Comparison of ENCODE assay signal across 16 cellular contexts in the genomic region with DNA sequence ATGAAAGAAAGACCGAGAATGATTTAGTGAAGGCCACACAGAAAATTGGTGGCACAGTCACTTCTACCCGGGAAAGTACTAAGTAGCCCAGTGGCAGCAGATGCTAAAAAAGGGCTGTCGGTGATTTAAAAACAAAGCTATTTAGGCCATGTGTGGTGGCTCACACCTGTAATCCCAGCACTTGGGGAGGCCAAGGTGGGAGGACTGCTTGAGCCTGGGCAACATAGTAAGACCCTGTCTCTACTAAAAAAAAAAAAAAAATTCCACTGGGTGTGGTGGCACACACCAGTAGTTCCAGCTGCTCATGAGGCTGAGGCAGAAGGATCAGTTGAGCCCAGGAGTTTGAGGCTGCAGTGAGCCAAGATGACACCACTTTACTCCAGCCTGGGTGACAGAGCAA.
"Had no signal": no experiment of that assay in that cellular context is flagged by ENCODE, and none has a peak within 500 bp of the region (broad histone marks: within the 10 kb centered on the region; RNA-seq: fewer than 3 reads in every experiment).

No MANE protein-coding gene starts in this region.

- H3K4me1 Mint-ChIP-seq: activated B cell treated with CpG ODN at 0.5 μM for 24 hours; activated naive CD4-positive, alpha-beta T cell treated with anti-CD3 and anti-CD28 coated beads, Interleukin-2, amount 10 ng/mL, durations not matched to agents 7 days and 5 days; memory B cell had no signal

- H3K4me3 ChIP-seq: adrenal gland, dorsolateral prefrontal cortex, left lung, ovary, stomach, upper lobe of right lung had no signal

- H3K36me3 Mint-ChIP-seq: activated naive CD4-positive, alpha-beta T cell treated with anti-CD3 and anti-CD28 coated beads, Interleukin-2, amount 10 ng/mL, durations not matched to agents 7 days and 5 days; memory B cell; natural killer cell treated with Interleukin-12 subunit alpha and Interleukin-12 subunit beta and Interleukin-15 and Interleukin-18, amount 100 ng/mL, for 72 hours had no signal

- H3K27ac ChIP-seq: dorsolateral prefrontal cortex, ovary, upper lobe of right lung had no signal

- H3K27me3 Mint-ChIP-seq: activated CD4-positive, alpha-beta T cell treated with anti-CD3 and anti-CD28 coated beads, Interleukin-2, amount 10 ng/mL, durations not matched to agents 24 days and 14 days; brain had no signal

- H3K4me1 ChIP-seq: left lung, upper lobe of right lung had no signal

- H3K27ac Mint-ChIP-seq: activated B cell treated with CpG ODN at 0.5 μM for 24 hours; activated CD4-positive, alpha-beta T cell treated with anti-CD3 and anti-CD28 coated beads, Interleukin-2, amount 10 ng/mL, durations not matched to agents 24 days and 14 days; activated naive CD4-positive, alpha-beta T cell treated with anti-CD3 and anti-CD28 coated beads, Interleukin-2, amount 10 ng/mL, durations not matched to agents 7 days and 5 days; activated T-helper 17 cell treated with anti-CD3 and anti-CD28 coated beads, Interleukin-2, amount 50 U/mL, for 72 hours; memory B cell; natural killer cell treated with Interleukin-12 subunit alpha and Interleukin-12 subunit beta and Interleukin-15 and Interleukin-18, amount 100 ng/mL, for 72 hours; T-helper 1 cell treated with Interleukin-12 subunit alpha and Interleukin-12 subunit beta and Interleukin-4 antibody, amounts not matched to agents 30 μg/mL and 1 μg/mL, for 36 hours had no signal

- H3K9me3 ChIP-seq: adrenal gland, left lung, ovary, stomach, upper lobe of right lung had no signal

- H3K36me3 ChIP-seq: adrenal gland, left lung, ovary, upper lobe of right lung had no signal

- H3K4me3 Mint-ChIP-seq: activated B cell treated with CpG ODN at 0.5 μM for 24 hours; activated CD4-positive, alpha-beta T cell treated with anti-CD3 and anti-CD28 coated beads, Interleukin-2, amount 10 ng/mL, durations not matched to agents 24 days and 14 days; activated naive CD4-positive, alpha-beta T cell treated with anti-CD3 and anti-CD28 coated beads, Interleukin-2, amount 10 ng/mL, durations not matched to agents 7 days and 5 days; activated T-helper 17 cell treated with anti-CD3 and anti-CD28 coated beads, Interleukin-2, amount 50 U/mL, for 72 hours; brain; memory B cell; natural killer cell treated with Interleukin-12 subunit alpha and Interleukin-12 subunit beta and Interleukin-15 and Interleukin-18, amount 100 ng/mL, for 72 hours; T-helper 1 cell treated with Interleukin-12 subunit alpha and Interleukin-12 subunit beta and Interleukin-4 antibody, amounts not matched to agents 30 μg/mL and 1 μg/mL, for 36 hours had no signal

- H3K27me3 ChIP-seq: adrenal gland, dorsolateral prefrontal cortex, left lung, ovary, stomach, upper lobe of right lung had no signal

- H3K9me3 Mint-ChIP-seq: activated B cell treated with CpG ODN at 0.5 μM for 24 hours; activated CD4-positive, alpha-beta T cell treated with anti-CD3 and anti-CD28 coated beads, Interleukin-2, amount 10 ng/mL, durations not matched to agents 24 days and 14 days; activated naive CD4-positive, alpha-beta T cell treated with anti-CD3 and anti-CD28 coated beads, Interleukin-2, amount 10 ng/mL, durations not matched to agents 7 days and 5 days; memory B cell; natural killer cell treated with Interleukin-12 subunit alpha and Interleukin-12 subunit beta and Interleukin-15 and Interleukin-18, amount 100 ng/mL, for 72 hours; T-helper 1 cell treated with Interleukin-12 subunit alpha and Interleukin-12 subunit beta and Interleukin-4 antibody, amounts not matched to agents 30 μg/mL and 1 μg/mL, for 36 hours had no signal

- DNase-seq: activated B cell treated with CpG ODN at 0.5 μM for 24 hours; activated CD4-positive, alpha-beta T cell treated with anti-CD3 and anti-CD28 coated beads, Interleukin-2, amount 10 ng/mL, durations not matched to agents 24 days and 14 days; activated CD8-positive, alpha-beta memory T cell treated with anti-CD3 and anti-CD28 coated beads for 24 hours; activated naive CD4-positive, alpha-beta T cell treated with anti-CD3 and anti-CD28 coated beads, Interleukin-2, amount 10 ng/mL, durations not matched to agents 7 days and 5 days; adrenal gland; dorsolateral prefrontal cortex; islet precursor cell; left lung; ovary; stomach; upper lobe of right lung had no signal
